13 cellular contexts compared by ENCODE assay signal in the genomic region with DNA sequence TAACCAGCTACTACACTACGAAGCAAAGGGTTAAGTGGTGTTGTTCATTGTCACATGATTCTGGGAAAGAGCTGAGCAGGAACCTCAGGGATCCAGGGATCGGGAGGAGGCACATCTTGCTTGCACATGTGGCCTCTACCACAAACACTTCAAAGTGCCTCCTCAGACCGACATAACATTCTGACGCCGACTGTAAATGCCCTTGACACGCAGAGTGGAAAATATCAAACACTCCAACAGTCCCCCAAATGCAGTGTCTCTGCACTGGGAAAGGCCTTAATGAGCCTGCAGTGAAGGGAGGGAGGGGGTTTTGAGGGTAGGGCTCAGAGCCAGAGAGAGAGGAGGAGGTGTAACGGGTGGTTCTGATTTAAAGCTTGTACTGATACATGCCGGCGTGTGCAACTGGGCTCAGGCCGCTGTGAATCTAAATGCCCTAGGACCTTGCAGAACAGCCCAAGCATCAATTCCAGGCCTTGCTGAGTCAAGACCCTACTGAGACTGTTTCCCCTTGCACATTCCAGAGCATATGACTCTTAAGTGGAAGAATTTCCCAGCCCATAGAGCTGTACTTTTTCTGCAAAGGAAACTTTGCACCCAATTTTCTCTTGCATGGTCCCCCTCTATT.
DNase-seq lines count a peak whose midpoint lies in the region; ATAC-seq and TF ChIP-seq lines count a peak whose summit lies in the region.
"Had no signal": no experiment of that assay in that cellular context is flagged by ENCODE, and none has a peak within 500 bp of the region (broad histone marks: within the 10 kb centered on the region; RNA-seq: fewer than 3 reads in every experiment).

No MANE protein-coding gene starts in this region.

- intact Hi-C loops in posterior vena cava (cut with DNase I) = no loop called here

- H3K27me3 ChIP-seq in SK-N-SH (ENCODE audit: insufficient read depth) = no peaks in the 10 kb centered on the region
- H3K27me3 ChIP-seq: body of pancreas, SJCRH30 had no signal

- 7% methylated on average over 8 of the region's 10 CpGs for WGBS in SK-N-SH (ENCODE audit: low lambda C conversion rate)

- H3K27ac ChIP-seq in SK-N-SH (ENCODE audit: low read depth in 2 of 2, low read length in 1 of 2) = peak overlapping the region; percentile 82 to 96
- H3K27ac ChIP-seq: body of pancreas, HL-60, SJCRH30 had no signal

- no peak overlapping the region; a peak in 2 of 4 replicates for H3K4me3 ChIP-seq in SK-N-SH (ENCODE audit: low read depth in 2 of 2, low read length in 1 of 2)
- no peak overlapping the region for H3K4me3 ChIP-seq in foreskin fibroblast (ENCODE audit: low read depth in 1 of 2, low read length in 2 of 2)
- no peak overlapping the region for H3K4me3 ChIP-seq in skeletal muscle cell (ENCODE audit: low read depth, low read length)
- H3K4me3 ChIP-seq: body of pancreas, SJCRH30 had no signal

- no peak for TF ChIP-seq CTCF in SK-N-SH (IDR thresholded peaks at IDR 0.05)
- TF ChIP-seq CTCF in foreskin fibroblast (IDR thresholded peaks at IDR 0.05; ENCODE audit: low read depth, low read length) = no peak

- H3F3A ChIP-seq in SK-N-SH (replicated peaks; ENCODE audit: insufficient read depth) = peaks cover 23% of the 10 kb centered on the region

- no peaks in the 10 kb centered on the region for H3K9me3 ChIP-seq in SK-N-SH
- H3K9me3 ChIP-seq: body of pancreas, SJCRH30 had no signal

- TF ChIP-seq RAD21 in SK-N-SH (IDR thresholded peaks at IDR 0.05; ENCODE audit: low read length) = peak; percentile 11; the same call in 1 of the 2 replicates

- POLR2A ChIA-PET in SK-N-SH (lab: Yijun Ruan, JAX) = no interaction called here

- no peaks in the 10 kb centered on the region for H4K20me1 ChIP-seq in SK-N-SH (ENCODE audit: insufficient read depth)

- no peak for ATAC-seq in HG02623 (IDR thresholded peaks at IDR 0.05; ENCODE audit: unreplicated experiment)
- ATAC-seq: body of pancreas had no signal

- TF ChIP-seq EP300 in SK-N-SH (IDR thresholded peaks at IDR 0.05; ENCODE audit: borderline replicate concordance in 1 of 2, low read depth in 1 of 2, low read length in 1 of 2) = peak; percentile 51 to 77

- peaks cover 10 to 22% of the 10 kb centered on the region in 2 experiments; a peak in 3 of 4 replicates for H3K4me1 ChIP-seq in SK-N-SH (ENCODE audit: control insufficient read depth in 1 of 2, insufficient read depth in 2 of 2, low read depth in 1 of 2, low read length in 1 of 2)
- H3K4me1 ChIP-seq: body of pancreas, SJCRH30 had no signal

- no peaks in the 10 kb centered on the region for H3K9me2 ChIP-seq in SK-N-SH

- peak overlapping the region; percentile 77 for H3K4me2 ChIP-seq in SK-N-SH

- H2AFZ ChIP-seq in SK-N-SH (ENCODE audit: low read depth) = peak overlapping the region; percentile 55; the same call in 1 of the 2 replicates

- H3K79me2 ChIP-seq in SK-N-SH (ENCODE audit: insufficient read depth) = no peaks in the 10 kb centered on the region

- no peaks in the 10 kb centered on the region for H3K36me3 ChIP-seq in SK-N-SH (replicated peaks in 1 of 2; ENCODE audit: control insufficient read depth in 1 of 2, insufficient read depth in 2 of 2, low read length in 1 of 2)
- H3K36me3 ChIP-seq: SJCRH30 had no signal

- H3K9ac ChIP-seq in SK-N-SH = peak overlapping the region; percentile 21; the same call in 1 of the 2 replicates

- CTCF ChIA-PET in SK-N-SH (lab: Yijun Ruan, JAX) = interaction anchor here (0.8 kb wide), 1 partner anchor 79 kb away, joined by 3 read pairs; no protein-coding TSS in a partner anchor

- DNase-seq in Daoy (ENCODE audit: low read depth) (peak; percentile 82), SK-N-SH (peak; percentile 1), foreskin fibroblast (peak; percentile 95 to 97), skeletal muscle cell (ENCODE audit: low read depth) (peak; percentile 96), globus pallidus (ENCODE audit: low spot score) (no peak), NCI-H345 treated with DMSO at 0.1 percent for 48 hours (lab: John Stamatoyannopoulos, UW; ENCODE audit: unreplicated experiment) (no peak), posterior vena cava (ENCODE audit: low spot score) (no peak)
- DNase-seq: activated CD4-positive, alpha-beta T cell treated with anti-CD3 and anti-CD28 coated beads, Interleukin-2, amount 50 U/mL, for 48 hours; occipital lobe; SJCRH30 had no signal

TF ChIP-seq in SK-N-SH, 30 proteins besides CTCF, POLR2A, EP300 and RAD21 (continues in another document):
- TF ChIP-seq, protein P1, sequence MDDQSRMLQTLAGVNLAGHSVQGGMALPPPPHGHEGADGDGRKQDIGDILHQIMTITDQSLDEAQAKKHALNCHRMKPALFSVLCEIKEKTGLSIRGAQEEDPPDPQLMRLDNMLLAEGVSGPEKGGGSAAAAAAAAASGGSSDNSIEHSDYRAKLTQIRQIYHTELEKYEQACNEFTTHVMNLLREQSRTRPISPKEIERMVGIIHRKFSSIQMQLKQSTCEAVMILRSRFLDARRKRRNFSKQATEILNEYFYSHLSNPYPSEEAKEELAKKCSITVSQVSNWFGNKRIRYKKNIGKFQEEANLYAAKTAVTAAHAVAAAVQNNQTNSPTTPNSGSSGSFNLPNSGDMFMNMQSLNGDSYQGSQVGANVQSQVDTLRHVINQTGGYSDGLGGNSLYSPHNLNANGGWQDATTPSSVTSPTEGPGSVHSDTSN (IDR thresholded peaks at IDR 0.05) = peak; percentile 80
- TF ChIP-seq POLR2AphosphoS5 (IDR thresholded peaks at IDR 0.05; ENCODE audit: low read depth, low read length) (peak; percentile 47), JUND (IDR thresholded peaks at IDR 0.05) (peak; percentile 82), TAF1 (IDR thresholded peaks at IDR 0.05; ENCODE audit: borderline replicate concordance, low read depth, low read length) (peak; percentile 66; the same call in 1 of the 2 replicates), FOSL2 (IDR thresholded peaks at IDR 0.05; ENCODE audit: borderline replicate concordance, low read depth) (peak; percentile 94), MEF2A (IDR thresholded peaks at IDR 0.05; ENCODE audit: borderline replicate concordance, low read depth) (no peak), GATA2 (CRISPR knock-in tag; IDR thresholded peaks at IDR 0.05) (no peak), EZH2phosphoT487 (IDR thresholded peaks at IDR 0.05; ENCODE audit: borderline replicate concordance, low read depth) (no peak), CHD2 (IDR thresholded peaks at IDR 0.05; ENCODE audit: low read length, partially characterized antibody) (no peak), SMC3 (IDR thresholded peaks at IDR 0.05; ENCODE audit: low read depth, low read length) (peak; percentile 30; the same call in 1 of the 2 replicates), NRF1 (IDR thresholded peaks at IDR 0.05; ENCODE audit: low read depth, low read length) (no peak), ELF1 (IDR thresholded peaks at IDR 0.05) (no peak), TCF12 (IDR thresholded peaks at IDR 0.05) (peak; percentile 85), NFIC (IDR thresholded peaks at IDR 0.05; ENCODE audit: borderline replicate concordance) (peak; percentile 78), TEAD4 (IDR thresholded peaks at IDR 0.05; ENCODE audit: borderline replicate concordance, insufficient read depth) (peak; percentile 91), FOXJ3 (CRISPR knock-in tag; IDR thresholded peaks at IDR 0.05) (no peak), RFX5 (IDR thresholded peaks at IDR 0.05; ENCODE audit: low read length) (no peak), GABPA (IDR thresholded peaks at IDR 0.05; ENCODE audit: low read depth) (no peak)
- TF ChIP-seq, protein P2, sequence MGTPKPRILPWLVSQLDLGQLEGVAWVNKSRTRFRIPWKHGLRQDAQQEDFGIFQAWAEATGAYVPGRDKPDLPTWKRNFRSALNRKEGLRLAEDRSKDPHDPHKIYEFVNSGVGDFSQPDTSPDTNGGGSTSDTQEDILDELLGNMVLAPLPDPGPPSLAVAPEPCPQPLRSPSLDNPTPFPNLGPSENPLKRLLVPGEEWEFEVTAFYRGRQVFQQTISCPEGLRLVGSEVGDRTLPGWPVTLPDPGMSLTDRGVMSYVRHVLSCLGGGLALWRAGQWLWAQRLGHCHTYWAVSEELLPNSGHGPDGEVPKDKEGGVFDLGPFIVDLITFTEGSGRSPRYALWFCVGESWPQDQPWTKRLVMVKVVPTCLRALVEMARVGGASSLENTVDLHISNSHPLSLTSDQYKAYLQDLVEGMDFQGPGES (IDR thresholded peaks at IDR 0.05; ENCODE audit: low read depth, low read length) = no peak
- TF ChIP-seq, protein P3, sequence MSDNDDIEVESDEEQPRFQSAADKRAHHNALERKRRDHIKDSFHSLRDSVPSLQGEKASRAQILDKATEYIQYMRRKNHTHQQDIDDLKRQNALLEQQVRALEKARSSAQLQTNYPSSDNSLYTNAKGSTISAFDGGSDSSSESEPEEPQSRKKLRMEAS (IDR thresholded peaks at IDR 0.05; ENCODE audit: low read depth) = peak; percentile 41
- TF ChIP-seq, protein P4, sequence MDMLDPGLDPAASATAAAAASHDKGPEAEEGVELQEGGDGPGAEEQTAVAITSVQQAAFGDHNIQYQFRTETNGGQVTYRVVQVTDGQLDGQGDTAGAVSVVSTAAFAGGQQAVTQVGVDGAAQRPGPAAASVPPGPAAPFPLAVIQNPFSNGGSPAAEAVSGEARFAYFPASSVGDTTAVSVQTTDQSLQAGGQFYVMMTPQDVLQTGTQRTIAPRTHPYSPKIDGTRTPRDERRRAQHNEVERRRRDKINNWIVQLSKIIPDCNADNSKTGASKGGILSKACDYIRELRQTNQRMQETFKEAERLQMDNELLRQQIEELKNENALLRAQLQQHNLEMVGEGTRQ (IDR thresholded peaks at IDR 0.05; ENCODE audit: borderline replicate concordance, low read depth, low read length) = no peak
- TF ChIP-seq, protein P5, sequence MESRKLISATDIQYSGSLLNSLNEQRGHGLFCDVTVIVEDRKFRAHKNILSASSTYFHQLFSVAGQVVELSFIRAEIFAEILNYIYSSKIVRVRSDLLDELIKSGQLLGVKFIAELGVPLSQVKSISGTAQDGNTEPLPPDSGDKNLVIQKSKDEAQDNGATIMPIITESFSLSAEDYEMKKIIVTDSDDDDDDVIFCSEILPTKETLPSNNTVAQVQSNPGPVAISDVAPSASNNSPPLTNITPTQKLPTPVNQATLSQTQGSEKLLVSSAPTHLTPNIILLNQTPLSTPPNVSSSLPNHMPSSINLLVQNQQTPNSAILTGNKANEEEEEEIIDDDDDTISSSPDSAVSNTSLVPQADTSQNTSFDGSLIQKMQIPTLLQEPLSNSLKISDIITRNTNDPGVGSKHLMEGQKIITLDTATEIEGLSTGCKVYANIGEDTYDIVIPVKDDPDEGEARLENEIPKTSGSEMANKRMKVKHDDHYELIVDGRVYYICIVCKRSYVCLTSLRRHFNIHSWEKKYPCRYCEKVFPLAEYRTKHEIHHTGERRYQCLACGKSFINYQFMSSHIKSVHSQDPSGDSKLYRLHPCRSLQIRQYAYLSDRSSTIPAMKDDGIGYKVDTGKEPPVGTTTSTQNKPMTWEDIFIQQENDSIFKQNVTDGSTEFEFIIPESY (IDR thresholded peaks at IDR 0.05; ENCODE audit: borderline replicate concordance, low read depth) = peak; percentile 39; the same call in 1 of the 2 replicates

Comparison
In these comparisons a context has a peak if more than half of its experiments do, and no peak if none do; other contexts are left out.
1. DNase-seq: peak in Daoy (single experiment), SK-N-SH (single experiment), foreskin fibroblast (2 of 2) and skeletal muscle cell (single experiment); none in globus pallidus (single experiment), NCI-H345 treated with DMSO at 0.1 percent for 48 hours (single experiment) and posterior vena cava (single experiment).